Comparison of ENCODE assay signal across 19 cellular contexts in genomic region chr1:226958300-226958699, GRCh38. TPM values are rescaled to one million over a fixed set of nuclear protein-coding genes. Genes with fewer than 3 reads are reported as not detected.
DNase-seq lines count a peak whose midpoint lies in the region; ATAC-seq and TF ChIP-seq lines count a peak whose summit lies in the region.
"Had no signal": no experiment of that assay in that cellular context is flagged by ENCODE, and none has a peak within 500 bp of the region (broad histone marks: within the 10 kb centered on the region; RNA-seq: fewer than 3 reads in every experiment).

No MANE protein-coding gene starts in this region.

- H3K4me1 ChIP-seq in heart left ventricle: peaks cover 0 to 68% (median 19%) of the 10 kb centered on the region in 12 donors
- no peaks in the 10 kb centered on the region for H3K4me1 ChIP-seq in endodermal cell (ENCODE audit: control insufficient read depth, insufficient read depth, low read length)
- peaks cover 0 to 13% (median 3%) of the 10 kb centered on the region in 4 donors for H3K4me1 ChIP-seq in right lobe of liver
- H3K4me1 ChIP-seq: BE2C had no signal

- no peak for TF ChIP-seq POLR2A in heart left ventricle (IDR thresholded peaks at IDR 0.05)
- no peak for TF ChIP-seq POLR2A in right lobe of liver (IDR thresholded peaks at IDR 0.05)

- intact Hi-C loops in heart left ventricle (cut with DNase I): no loop called here
- intact Hi-C loops in left cardiac atrium (cut with DNase I): no loop called here
- intact Hi-C loops in right lobe of liver (cut with DNase I): no loop called here

- H3K27ac ChIP-seq in heart left ventricle: peak overlapping the region in 10 of 12 donors; percentile 0 to 78 (median 62)
- no peak overlapping the region for H3K27ac ChIP-seq in endodermal cell (ENCODE audit: low read depth, low read length)
- no peak overlapping the region for H3K27ac ChIP-seq in right lobe of liver

- peaks cover 5% of the 10 kb centered on the region for H3K27me3 Mint-ChIP-seq in endodermal cell (ENCODE audit: insufficient read depth)
- H3K27me3 Mint-ChIP-seq: CD4-positive, alpha-beta memory T cell had no signal

- no peak overlapping the region for H3K27ac Mint-ChIP-seq in endodermal cell
- H3K27ac Mint-ChIP-seq in stimulated activated effector memory CD8-positive, alpha-beta T cell treated with anti-CD3 and anti-CD28 coated beads, Interleukin-12 subunit alpha, Interleukin-12 subunit beta, amount 100 ng/mL, for 72 hours: peak overlapping the region; percentile 19
- H3K27ac Mint-ChIP-seq: GM23338 had no signal

- H3K9me3 ChIP-seq in heart left ventricle (no peaks in the 10 kb centered on the region), endodermal cell (ENCODE audit: control insufficient read depth, low read length) (peaks cover 11% of the 10 kb centered on the region), right lobe of liver (no peaks in the 10 kb centered on the region)
- H3K9me3 ChIP-seq: BE2C had no signal

- H3K27me3 ChIP-seq in heart left ventricle (no peaks in the 10 kb centered on the region), endodermal cell (ENCODE audit: control insufficient read depth, insufficient read depth, low read length, poor library complexity, severe bottlenecking) (no peaks in the 10 kb centered on the region), right lobe of liver (no peaks in the 10 kb centered on the region)
- H3K27me3 ChIP-seq: BE2C had no signal

- H3K4me1 Mint-ChIP-seq in endodermal cell: no peaks in the 10 kb centered on the region
- peaks cover 40% of the 10 kb centered on the region for H3K4me1 Mint-ChIP-seq in stimulated activated effector memory CD8-positive, alpha-beta T cell treated with anti-CD3 and anti-CD28 coated beads, Interleukin-12 subunit alpha, Interleukin-12 subunit beta, amount 100 ng/mL, for 72 hours

- no peak overlapping the region for H3K4me3 Mint-ChIP-seq in endodermal cell
- no peak overlapping the region for H3K4me3 Mint-ChIP-seq in stimulated activated effector memory CD8-positive, alpha-beta T cell treated with anti-CD3 and anti-CD28 coated beads, Interleukin-12 subunit alpha, Interleukin-12 subunit beta, amount 100 ng/mL, for 72 hours
- H3K4me3 Mint-ChIP-seq: CD4-positive, alpha-beta memory T cell; GM23338 had no signal

- 80 to 89% (median 84%) methylated on average over 11 to 13 of the region's 13 CpGs for WGBS in heart left ventricle, 4 donors
- WGBS in endodermal cell (ENCODE audit: insufficient coverage in 1 of 2, insufficient read length in 1 of 2), 2 experiments: 84 to 89% methylated on average over 6 to 13 of the region's 13 CpGs
- WGBS in right lobe of liver (ENCODE audit: insufficient coverage, low coverage, low lambda C conversion rate, missing lambda C conversion rate): 73% methylated on average over 10 of the region's 13 CpGs

- peaks cover 6% of the 10 kb centered on the region for H3K36me3 Mint-ChIP-seq in endodermal cell (ENCODE audit: low read depth)
- H3K36me3 Mint-ChIP-seq in stimulated activated effector memory CD8-positive, alpha-beta T cell treated with anti-CD3 and anti-CD28 coated beads, Interleukin-12 subunit alpha, Interleukin-12 subunit beta, amount 100 ng/mL, for 72 hours: no peaks in the 10 kb centered on the region

- TF ChIP-seq CTCF in heart left ventricle (IDR thresholded peaks at IDR 0.05): no peak
- no peak for TF ChIP-seq CTCF in endodermal cell (conservative IDR thresholded peaks at IDR 0.05)
- TF ChIP-seq CTCF in right lobe of liver (IDR thresholded peaks at IDR 0.05): no peak

- no peak overlapping the region for H3K9ac ChIP-seq in endodermal cell (ENCODE audit: extremely low read depth, low read length, poor library complexity, severe bottlenecking)

- H3K36me3 ChIP-seq in heart left ventricle: peaks cover 0 to 10% (median 0%) of the 10 kb centered on the region in 9 donors
- no peaks in the 10 kb centered on the region for H3K36me3 ChIP-seq in endodermal cell (ENCODE audit: control insufficient read depth, insufficient read depth, low read length)
- H3K36me3 ChIP-seq in right lobe of liver: no peaks in the 10 kb centered on the region

- H3K9me3 Mint-ChIP-seq in endodermal cell: peaks cover 31% of the 10 kb centered on the region
- H3K9me3 Mint-ChIP-seq in stimulated activated effector memory CD8-positive, alpha-beta T cell treated with anti-CD3 and anti-CD28 coated beads, Interleukin-12 subunit alpha, Interleukin-12 subunit beta, amount 100 ng/mL, for 72 hours: peaks cover 2% of the 10 kb centered on the region

- peak overlapping the region in 1 of 12 donors; percentile 7 for H3K4me3 ChIP-seq in heart left ventricle
- H3K4me3 ChIP-seq in endodermal cell (ENCODE audit: low read length): no peak overlapping the region
- no peak overlapping the region for H3K4me3 ChIP-seq in right lobe of liver
- H3K4me3 ChIP-seq: GM12878, GM23338 had no signal

- ATAC-seq in heart left ventricle (peak in 1 of 4 donors; percentile 8), left cardiac atrium (no peak), right lobe of liver (peak; percentile 59 to 82 (median 65)), HG03108 (IDR thresholded peaks at IDR 0.05; ENCODE audit: unreplicated experiment) (no peak)
- ATAC-seq in stimulated activated effector memory CD8-positive, alpha-beta T cell treated with anti-CD3 and anti-CD28 coated beads, Interleukin-12 subunit alpha, Interleukin-12 subunit beta, amount 100 ng/mL, for 72 hours: no peak
- ATAC-seq: GM12878, GM23338 had no signal

- DNase-seq in heart left ventricle (no peak), left cardiac atrium (no peak), endodermal cell (peak; percentile 18), right lobe of liver (peak in 1 of 3 donors; percentile 44), SW480 (ENCODE audit: low spot score) (no peak)
- no peak for DNase-seq in stimulated activated effector memory CD8-positive, alpha-beta T cell treated with anti-CD3 and anti-CD28 coated beads, Interleukin-12 subunit alpha, Interleukin-12 subunit beta, amount 100 ng/mL, for 72 hours (ENCODE audit: low spot score in 2 of 2)
- DNase-seq in activated CD4-positive, CD25-positive, alpha-beta regulatory T cell treated with anti-CD3 and anti-CD28 coated beads, Interleukin-2, amount 50 U/mL, for 72 hours: no peak
- DNase-seq: BE2C; Calu3; CD4-positive, alpha-beta memory T cell; GF-D8; KG1; NCI-H1694 treated with DMSO at 0.1 percent for 48 hours; NCI-H510A; NCI-H774; SHP77 treated with DMSO at 0.1 percent for 48 hours had no signal

RNA-seq across cellular contexts. Expression of gene COQ8A, which starts 18.2 kb away (rescaled TPM):
- 100 to 1,000 TPM; 141 to 915 (median 310) TPM for total RNA-seq in heart left ventricle
- 100 to 1,000 TPM; 193 to 243 TPM for polyA plus RNA-seq in heart left ventricle
- 100 to 1,000 TPM; 107 to 179 TPM for total RNA-seq in left cardiac atrium
- 10 to 100 TPM in 1 of 2 donors, 1 to 10 TPM in 1; 6.6 to 14.9 TPM for total RNA-seq in endodermal cell
- polyA plus RNA-seq in endodermal cell (2013, experiment 1 of 2): 13.1 TPM
- 10.1 TPM for polyA plus RNA-seq in endodermal cell (2013, experiment 2 of 2)
- total RNA-seq in right lobe of liver: 10 to 100 TPM; 51.6 to 78.1 (median 69.6) TPM

Comparison
In these comparisons a context has a peak if more than half of its experiments do, and no peak if none do; other contexts are left out.
1. ATAC-seq: peak in right lobe of liver (4 of 4); none in left cardiac atrium (0 of 2), stimulated activated effector memory CD8-positive, alpha-beta T cell treated with anti-CD3 and anti-CD28 coated beads, Interleukin-12 subunit alpha, Interleukin-12 subunit beta, amount 100 ng/mL, for 72 hours (single experiment) and HG03108 (single experiment).
2. H3K27ac ChIP-seq: peak in heart left ventricle (10 of 12); none in endodermal cell (single experiment) and right lobe of liver (0 of 3).